In genomic region chr3:65268411-65268810, GRCh38 we compare ENCODE assay signal across 31 cellular contexts.
DNase-seq lines count a peak whose midpoint lies in the region; ATAC-seq, FAIRE-seq and TF ChIP-seq lines count a peak whose summit lies in the region.
"Had no signal": no experiment of that assay in that cellular context is flagged by ENCODE, and none has a peak within 500 bp of the region (broad histone marks: within the 10 kb centered on the region; RNA-seq: fewer than 3 reads in every experiment).

No MANE protein-coding gene starts in this region.

- CTCF ChIA-PET in SK-N-SH (lab: Yijun Ruan, JAX), result no interaction called here
- CTCF ChIA-PET in H1 (lab: Charles Lee; ENCODE audit: partially characterized antibody), result interaction anchor here (1.3 kb wide), 1 partner anchor 244 kb away, joined by 3 read pairs; no protein-coding TSS in a partner anchor

- H3K27me3 ChIP-seq in SK-N-SH (ENCODE audit: insufficient read depth) (no peaks in the 10 kb centered on the region), H1 (replicated peaks in 1 of 4; ENCODE audit: control insufficient read depth in 3 of 4, extremely low read depth in 1 of 4, insufficient read depth in 3 of 4, low read length in 3 of 4) (peaks cover 0 to 1% (median 0%) of the 10 kb centered on the region in 4 experiments; a peak in 1 of 7 replicates)
- H3K27me3 ChIP-seq: BLaER1, colonic mucosa, foreskin keratinocyte, heart left ventricle had no signal

- H3K14ac ChIP-seq in H1 (ENCODE audit: insufficient read length), result no peak overlapping the region

- H3K18ac ChIP-seq in H1 (ENCODE audit: extremely low read depth, low read length), result no peak overlapping the region

- H3K36me3 Mint-ChIP-seq in nephron (ENCODE audit: low read depth), result no peaks in the 10 kb centered on the region
- no peaks in the 10 kb centered on the region for H3K36me3 Mint-ChIP-seq in effector memory CD8-positive, alpha-beta T cell (ENCODE audit: insufficient read depth)
- H3K36me3 Mint-ChIP-seq: natural killer cell had no signal

- no peak for ATAC-seq in effector memory CD8-positive, alpha-beta T cell (replicated peaks)
- ATAC-seq: activated CD4-positive, alpha-beta T cell treated with anti-CD3 and anti-CD28 coated beads for 36 hours; activated CD8-positive, alpha-beta T cell treated with anti-CD3 and anti-CD28 coated beads for 36 hours; foreskin keratinocyte; HCT116; heart left ventricle; natural killer cell; PC-3; psoas muscle; sciatic nerve had no signal

- H4K8ac ChIP-seq in H1 (ENCODE audit: extremely low read depth, insufficient read depth, low read length), result no peak overlapping the region

- H4K91ac ChIP-seq in H1 (replicated peaks; ENCODE audit: insufficient read length, low read length), result no peak overlapping the region

- H2BK12ac ChIP-seq in H1 (ENCODE audit: low read depth, low read length), result no peak overlapping the region

- no peak overlapping the region for H3K23ac ChIP-seq in H1 (ENCODE audit: insufficient read length)

- H3K4me3 ChIP-seq in SK-N-SH (ENCODE audit: low read depth in 2 of 2, low read length in 1 of 2) (no peak overlapping the region), H1 (ENCODE audit: extremely low read depth in 1 of 4, insufficient read depth in 2 of 4, low read depth in 3 of 4, low read length in 4 of 4) (no peak overlapping the region)
- H3K4me3 ChIP-seq: BLaER1, colonic mucosa, heart left ventricle, psoas muscle had no signal

- 41% methylated on average over 1 of the region's 1 CpG for WGBS in SK-N-SH (ENCODE audit: low lambda C conversion rate)
- 50% methylated on average over 1 of the region's 1 CpG; no CpG with 5 or more reads in 1 of the 2 experiments for WGBS in H1 (ENCODE audit: extremely low coverage in 1 of 2, insufficient coverage in 1 of 2, insufficient read length in 1 of 2, insufficient replicate concordance in 2 of 2, low coverage in 1 of 2, low lambda C conversion rate in 2 of 2, missing lambda C conversion rate in 1 of 2), 2 experiments

- H3K23me2 ChIP-seq in H1 (ENCODE audit: low read depth, low read length), result no peaks in the 10 kb centered on the region

- H3K4me1 Mint-ChIP-seq in nephron, result peaks cover 23% of the 10 kb centered on the region
- no peaks in the 10 kb centered on the region for H3K4me1 Mint-ChIP-seq in effector memory CD8-positive, alpha-beta T cell (ENCODE audit: low read depth in 2 of 2)
- H3K4me1 Mint-ChIP-seq: activated CD4-positive, alpha-beta T cell treated with anti-CD3 and anti-CD28 coated beads for 36 hours; natural killer cell had no signal

- no peaks in the 10 kb centered on the region for H3K9me3 ChIP-seq in SK-N-SH
- no peaks in the 10 kb centered on the region for H3K9me3 ChIP-seq in H1 (ENCODE audit: insufficient read depth in 2 of 2, low read depth in 1 of 2, low read length in 1 of 2)
- H3K9me3 ChIP-seq: BLaER1, colonic mucosa, psoas muscle had no signal

- H3K36me3 ChIP-seq in SK-N-SH (replicated peaks in 1 of 2; ENCODE audit: control insufficient read depth in 1 of 2, insufficient read depth in 2 of 2, low read length in 1 of 2) (no peaks in the 10 kb centered on the region), H1 (ENCODE audit: control insufficient read depth in 2 of 4, insufficient read depth in 4 of 4, low read length in 3 of 4) (no peaks in the 10 kb centered on the region)
- H3K36me3 ChIP-seq: BLaER1, colonic mucosa, heart left ventricle had no signal

- H3K27me3 Mint-ChIP-seq in nephron (ENCODE audit: low read depth), result no peaks in the 10 kb centered on the region
- H3K27me3 Mint-ChIP-seq in effector memory CD8-positive, alpha-beta T cell, result no peaks in the 10 kb centered on the region
- H3K27me3 Mint-ChIP-seq: activated CD4-positive, alpha-beta T cell treated with anti-CD3 and anti-CD28 coated beads for 36 hours; activated CD8-positive, alpha-beta T cell treated with anti-CD3 and anti-CD28 coated beads for 36 hours had no signal

- H3K4me2 ChIP-seq in SK-N-SH (no peak overlapping the region), H1 (ENCODE audit: insufficient read depth in 1 of 2, low read depth in 2 of 2, low read length in 2 of 2) (no peak overlapping the region)
- H3K4me2 ChIP-seq: BLaER1 had no signal

- H2AK5ac ChIP-seq in H1 (ENCODE audit: low read depth, low read length), result no peak overlapping the region

- H3K4me3 Mint-ChIP-seq in nephron, result no peak overlapping the region
- H3K4me3 Mint-ChIP-seq in effector memory CD8-positive, alpha-beta T cell, result no peak overlapping the region
- H3K4me3 Mint-ChIP-seq: activated CD4-positive, alpha-beta T cell treated with anti-CD3 and anti-CD28 coated beads for 36 hours; activated CD8-positive, alpha-beta T cell treated with anti-CD3 and anti-CD28 coated beads for 36 hours; natural killer cell had no signal

- TF ChIP-seq RAD21 in SK-N-SH (IDR thresholded peaks at IDR 0.05; ENCODE audit: low read length) (no peak), H1 (IDR thresholded peaks at IDR 0.05 in 1 of 2, conservative IDR thresholded peaks at IDR 0.05 in 1 of 2; ENCODE audit: low read depth in 2 of 2, low read length in 2 of 2) (no peak)

- no peak overlapping the region for H2BK5ac ChIP-seq in H1 (ENCODE audit: low read depth, low read length)

- H4K5ac ChIP-seq in H1 (ENCODE audit: insufficient read length, low read depth, low read length), result no peak overlapping the region

- H3K4me1 ChIP-seq in SK-N-SH (ENCODE audit: control insufficient read depth in 1 of 2, insufficient read depth in 2 of 2, low read depth in 1 of 2, low read length in 1 of 2) (no peaks in the 10 kb centered on the region), H1 (replicated peaks in 1 of 4; ENCODE audit: control insufficient read depth in 3 of 4, insufficient read depth in 4 of 4, low read length in 3 of 4) (peaks cover 0 to 3% (median 0%) of the 10 kb centered on the region in 4 experiments; a peak in 1 of 7 replicates)
- H3K4me1 ChIP-seq: BLaER1, colonic mucosa, foreskin keratinocyte, heart left ventricle, psoas muscle had no signal

- no peak for TF ChIP-seq CTCF in SK-N-SH (IDR thresholded peaks at IDR 0.05)
- no peak for TF ChIP-seq CTCF in H1 (IDR thresholded peaks at IDR 0.05; ENCODE audit: control extremely low read depth in 1 of 3, insufficient read depth in 1 of 3, low read depth in 1 of 3, low read length in 3 of 3)
- no peak for TF ChIP-seq CTCF in nephron (IDR thresholded peaks at IDR 0.05; ENCODE audit: unreplicated experiment in 3 of 3)

- no peak overlapping the region for H3K4ac ChIP-seq in H1 (replicated peaks; ENCODE audit: insufficient read length, low read depth, low read length)

- H3K27ac ChIP-seq in SK-N-SH (ENCODE audit: low read depth in 2 of 2, low read length in 1 of 2) (peak overlapping the region; percentile 22 to 28; a peak in 2 of 4 replicates), H1 (ENCODE audit: low read depth, low read length) (no peak overlapping the region)
- H3K27ac ChIP-seq: BLaER1, colonic mucosa, foreskin keratinocyte, heart left ventricle, psoas muscle had no signal

- H2BK120ac ChIP-seq in H1 (replicated peaks; ENCODE audit: low read depth, low read length), result no peak overlapping the region

- no peak overlapping the region for H3K56ac ChIP-seq in H1 (replicated peaks; ENCODE audit: insufficient read length, low read depth, low read length)

- H3K9ac ChIP-seq in SK-N-SH (no peak overlapping the region), H1 (replicated peaks in 1 of 4; ENCODE audit: extremely low read depth in 1 of 4, low read depth in 3 of 4, low read length in 3 of 4) (no peak overlapping the region)
- H3K9ac ChIP-seq: BLaER1 had no signal

- H2AFZ ChIP-seq in SK-N-SH (ENCODE audit: low read depth) (no peak overlapping the region), H1 (ENCODE audit: low read length) (no peak overlapping the region)

- DNase-seq in LHCN-M2 (ENCODE audit: low read depth) (peak; percentile 77), SK-N-SH (no peak), H1 (ENCODE audit: low read depth in 1 of 2, low spot score in 2 of 2) (no peak), GF-D8 (lab: John Stamatoyannopoulos, UW) (no peak), SKM-1 (lab: John Stamatoyannopoulos, UW; ENCODE audit: unreplicated experiment) (no peak)
- DNase-seq in effector memory CD8-positive, alpha-beta T cell, result no peak
- DNase-seq in activated CD8-positive, alpha-beta memory T cell treated with anti-CD3 and anti-CD28 coated beads, Interleukin-2, amount 50 U/mL, for 4 hours, result no peak
- DNase-seq: ACHN; activated CD4-positive, alpha-beta T cell treated with anti-CD3 and anti-CD28 coated beads for 36 hours; activated CD8-positive, alpha-beta T cell treated with anti-CD3 and anti-CD28 coated beads for 36 hours; activated naive CD4-positive, alpha-beta T cell treated with anti-CD3 and anti-CD28 coated beads, Interleukin-2, amount 50 U/mL, for 16 hours; colonic mucosa; effector memory CD4-positive, alpha-beta T cell; heart left ventricle; IMR-90; natural killer cell; NCI-H146; NCI-H524; occipital lobe; PC-3; psoas muscle; Right ventricle myocardium superior; stimulated activated CD4-positive, alpha-beta T cell treated with anti-CD3 and anti-CD28 coated beads, Interleukin-4, amount 100 ng/mL, for 4 hours; trophoblast cell had no signal

- peak; percentile 32 for FAIRE-seq in H1 (lab: Jason Lieb, UNC)
- FAIRE-seq: bronchial epithelial cell, keratinocyte had no signal

- peaks cover 15% of the 10 kb centered on the region for H3K9me3 Mint-ChIP-seq in nephron
- peaks cover 0 to 4% of the 10 kb centered on the region in 2 donors for H3K9me3 Mint-ChIP-seq in effector memory CD8-positive, alpha-beta T cell
- H3K9me3 Mint-ChIP-seq: activated CD8-positive, alpha-beta T cell treated with anti-CD3 and anti-CD28 coated beads for 36 hours had no signal

- no peaks in the 10 kb centered on the region for H3K79me1 ChIP-seq in H1 (ENCODE audit: low read depth, low read length)

- H4K20me1 ChIP-seq in SK-N-SH (ENCODE audit: insufficient read depth) (no peaks in the 10 kb centered on the region), H1 (replicated peaks in 1 of 2; ENCODE audit: control insufficient read depth in 1 of 2, insufficient read depth in 2 of 2, low read length in 2 of 2) (no peaks in the 10 kb centered on the region)
- H4K20me1 ChIP-seq: BLaER1 had no signal

- no peak overlapping the region for H2BK15ac ChIP-seq in H1 (ENCODE audit: low read length)

- no peak for TF ChIP-seq EP300 in SK-N-SH (IDR thresholded peaks at IDR 0.05; ENCODE audit: borderline replicate concordance in 1 of 2, low read depth in 1 of 2, low read length in 1 of 2)
- no peak for TF ChIP-seq EP300 in H1 (IDR thresholded peaks at IDR 0.05; ENCODE audit: borderline replicate concordance in 1 of 2, low read depth in 2 of 2, low read length in 2 of 2)

- H3K9me2 ChIP-seq in SK-N-SH, result no peaks in the 10 kb centered on the region

- H3K79me2 ChIP-seq in SK-N-SH (ENCODE audit: insufficient read depth) (no peaks in the 10 kb centered on the region), H1 (ENCODE audit: control insufficient read depth in 1 of 2, insufficient read depth in 2 of 2, low read length in 2 of 2) (no peaks in the 10 kb centered on the region)

- H2BK20ac ChIP-seq in H1 (ENCODE audit: low read length), result no peak overlapping the region

- POLR2A ChIA-PET in SK-N-SH (lab: Yijun Ruan, JAX) (no interaction called here), H1 (lab: Charles Lee; ENCODE audit: partially characterized antibody) (no interaction called here)

- no peak for TF ChIP-seq POLR2A in H1 (IDR thresholded peaks at IDR 0.05; ENCODE audit: control extremely low read depth in 1 of 2, low read depth in 2 of 2, low read length in 2 of 2)

- no peaks in the 10 kb centered on the region for H3F3A ChIP-seq in SK-N-SH (replicated peaks; ENCODE audit: insufficient read depth)

- H3K27ac Mint-ChIP-seq in nephron, result peak overlapping the region; percentile 5 to 70 (median 64)
- H3K27ac Mint-ChIP-seq in effector memory CD8-positive, alpha-beta T cell, result no peak overlapping the region
- H3K27ac Mint-ChIP-seq: activated CD4-positive, alpha-beta T cell treated with anti-CD3 and anti-CD28 coated beads for 36 hours; activated CD8-positive, alpha-beta T cell treated with anti-CD3 and anti-CD28 coated beads for 36 hours; natural killer cell had no signal

Comparison
In these comparisons a context has a peak if more than half of its experiments do, and no peak if none do; other contexts are left out.
1. H3K27ac Mint-ChIP-seq: peak in nephron (3 of 3); none in effector memory CD8-positive, alpha-beta T cell (0 of 2).